In the genomic region with DNA sequence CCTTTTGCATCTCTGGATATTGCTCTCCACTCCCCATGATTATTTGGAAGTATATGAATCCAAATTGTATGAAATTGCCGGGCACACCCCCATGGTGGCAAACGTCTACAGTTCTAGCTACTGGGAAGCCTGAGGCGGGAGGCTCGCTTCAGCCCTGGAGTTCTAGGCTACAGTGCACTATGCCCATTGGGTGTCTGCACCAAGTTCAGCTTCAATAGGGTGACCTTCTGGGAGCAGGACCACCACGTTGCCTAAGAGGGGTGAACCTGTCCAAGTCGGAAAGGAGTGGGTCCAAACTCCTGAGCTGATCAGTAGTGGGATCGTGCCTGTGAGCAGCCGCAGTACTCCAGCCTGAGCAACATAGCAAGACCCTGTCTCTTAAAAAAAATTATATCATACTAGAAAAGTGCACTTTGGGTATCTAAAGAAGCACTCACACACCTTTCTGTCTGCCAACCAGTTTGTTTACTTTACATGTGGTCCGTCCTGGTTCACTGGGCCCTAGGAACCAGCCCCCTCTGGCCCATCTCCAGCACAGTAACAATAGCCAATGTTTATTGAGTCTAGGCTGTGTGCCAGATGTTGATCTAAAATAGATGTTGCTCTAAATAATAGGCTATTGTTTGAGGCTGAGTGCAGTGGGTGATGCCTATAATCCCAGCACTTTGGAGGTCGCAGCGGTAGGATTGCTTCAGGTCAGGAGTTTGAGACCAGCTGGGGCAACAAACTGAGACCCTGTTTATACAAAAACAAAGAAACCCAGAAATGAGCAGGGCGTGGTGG, we compare ENCODE assay signal across 11 cellular contexts. TPM values are rescaled to one million over a fixed set of nuclear protein-coding genes. Genes with fewer than 3 reads are reported as not detected.
A peak's percentile ranks its signal among the peaks of the same experiment; 100 is the strongest.
DNase-seq lines count a peak whose midpoint lies in the region; ATAC-seq and TF ChIP-seq lines count a peak whose summit lies in the region.
"Had no signal": no experiment of that assay in that cellular context is flagged by ENCODE, and none has a peak within 500 bp of the region (broad histone marks: within the 10 kb centered on the region; RNA-seq: fewer than 3 reads in every experiment).

No MANE protein-coding gene starts in this region.

- H3K4me3 ChIP-seq in PC-3 (ENCODE audit: low read length) (no peak overlapping the region), heart left ventricle (no peak overlapping the region), esophagus muscularis mucosa (no peak overlapping the region)
- H3K4me3 ChIP-seq: SJSA1 had no signal

- no peak overlapping the region for H3K27ac Mint-ChIP-seq in stimulated activated effector memory CD8-positive, alpha-beta T cell treated with anti-CD3 and anti-CD28 coated beads, Interleukin-12 subunit alpha, Interleukin-12 subunit beta, amount 100 ng/mL, for 72 hours
- H3K27ac Mint-ChIP-seq: naive thymus-derived CD4-positive, alpha-beta T cell had no signal

- TF ChIP-seq POLR2A in heart left ventricle (IDR thresholded peaks at IDR 0.05), result no peak
- TF ChIP-seq POLR2A in esophagus muscularis mucosa (IDR thresholded peaks at IDR 0.05; ENCODE audit: low read depth), result no peak

- no peaks in the 10 kb centered on the region for H3K36me3 Mint-ChIP-seq in stimulated activated effector memory CD8-positive, alpha-beta T cell treated with anti-CD3 and anti-CD28 coated beads, Interleukin-12 subunit alpha, Interleukin-12 subunit beta, amount 100 ng/mL, for 72 hours
- H3K36me3 Mint-ChIP-seq: naive thymus-derived CD4-positive, alpha-beta T cell had no signal

- H3K4me1 ChIP-seq in PC-3 (ENCODE audit: insufficient read depth, low read length) (peaks cover 13% of the 10 kb centered on the region), heart left ventricle (peaks cover 0 to 26% (median 3%) of the 10 kb centered on the region in 12 donors), esophagus muscularis mucosa (peaks cover 7 to 12% (median 11%) of the 10 kb centered on the region in 4 donors)

- in situ Hi-C loops in ACHN (cut with HindIII; ENCODE audit: low pct_ligation_motif_present, low pct_unique_long_range_greater_than_20kb, low sequenced_read_pairs), result no loop called here

- ATAC-seq in PC-3 (peak; percentile 88), heart left ventricle (peak; percentile 50 to 77 (median 59)), HG03280 (IDR thresholded peaks at IDR 0.05; ENCODE audit: unreplicated experiment) (no peak)
- ATAC-seq in stimulated activated effector memory CD8-positive, alpha-beta T cell treated with anti-CD3 and anti-CD28 coated beads, Interleukin-12 subunit alpha, Interleukin-12 subunit beta, amount 100 ng/mL, for 72 hours, result no peak
- ATAC-seq: activated T-cell treated with anti-CD3 and anti-CD28 coated beads, Interleukin-2, amount 50 U/mL, for 4 hours; naive thymus-derived CD4-positive, alpha-beta T cell had no signal

- no peaks in the 10 kb centered on the region for H3F3A ChIP-seq in PC-3 (ENCODE audit: low read length, unreplicated experiment)

- H3K4me3 Mint-ChIP-seq in stimulated activated effector memory CD8-positive, alpha-beta T cell treated with anti-CD3 and anti-CD28 coated beads, Interleukin-12 subunit alpha, Interleukin-12 subunit beta, amount 100 ng/mL, for 72 hours, result no peak overlapping the region
- H3K4me3 Mint-ChIP-seq: activated T-cell treated with anti-CD3 and anti-CD28 coated beads, Interleukin-2, amount 50 U/mL, for 4 hours; naive thymus-derived CD4-positive, alpha-beta T cell had no signal

- peaks cover 9% of the 10 kb centered on the region; the same call in 1 of the 2 replicates for H3K27me3 ChIP-seq in PC-3 (ENCODE audit: low read length)
- H3K27me3 ChIP-seq in heart left ventricle, result no peaks in the 10 kb centered on the region
- no peaks in the 10 kb centered on the region for H3K27me3 ChIP-seq in esophagus muscularis mucosa

- TF ChIP-seq CTCF in PC-3 (conservative IDR thresholded peaks at IDR 0.05; ENCODE audit: low read depth, low read length), result no peak
- no peak for TF ChIP-seq CTCF in heart left ventricle (IDR thresholded peaks at IDR 0.05)
- no peak for TF ChIP-seq CTCF in esophagus muscularis mucosa (IDR thresholded peaks at IDR 0.05)

- H3K9me2 ChIP-seq in PC-3 (replicated peaks; ENCODE audit: low read length), result no peaks in the 10 kb centered on the region

- BruUV-seq in PC-3 (replicated peaks; lab: Mats Ljungman, UMichigan), result no TSS peak

- H3K4me2 ChIP-seq in PC-3 (ENCODE audit: low read length), result peak overlapping the region; percentile 31

- no peaks in the 10 kb centered on the region for H3K79me2 ChIP-seq in PC-3 (ENCODE audit: low read length)

- H3K9me3 Mint-ChIP-seq in stimulated activated effector memory CD8-positive, alpha-beta T cell treated with anti-CD3 and anti-CD28 coated beads, Interleukin-12 subunit alpha, Interleukin-12 subunit beta, amount 100 ng/mL, for 72 hours, result no peaks in the 10 kb centered on the region
- H3K9me3 Mint-ChIP-seq: activated T-cell treated with anti-CD3 and anti-CD28 coated beads, Interleukin-2, amount 50 U/mL, for 4 hours had no signal

- 68 to 73% (median 69%) methylated on average over 12 of the region's 12 CpGs for WGBS in heart left ventricle, 4 donors
- 79% methylated on average over 12 of the region's 12 CpGs for WGBS in esophagus muscularis mucosa

- H3K36me3 ChIP-seq in PC-3 (ENCODE audit: low read depth, low read length) (no peaks in the 10 kb centered on the region), heart left ventricle (no peaks in the 10 kb centered on the region), esophagus muscularis mucosa (no peaks in the 10 kb centered on the region)
- H3K36me3 ChIP-seq: SJSA1 had no signal

- POLR2A ChIA-PET in PC-3 (lab: Charles Lee; ENCODE audit: unreplicated experiment), result no interaction called here

- H4K20me1 ChIP-seq in PC-3 (ENCODE audit: low read length), result no peaks in the 10 kb centered on the region

- CTCF ChIA-PET in PC-3 (lab: Charles Lee), result no interaction called here

- no peak for TF ChIP-seq EP300 in esophagus muscularis mucosa (IDR thresholded peaks at IDR 0.05)

- no peaks in the 10 kb centered on the region for H3K9me3 ChIP-seq in PC-3 (ENCODE audit: low read length)
- no peaks in the 10 kb centered on the region for H3K9me3 ChIP-seq in heart left ventricle
- H3K9me3 ChIP-seq in esophagus muscularis mucosa, result no peaks in the 10 kb centered on the region
- H3K9me3 ChIP-seq: SJSA1 had no signal

- peak; percentile 91 for DNase-seq in NCI-H1105 (lab: John Stamatoyannopoulos, UW)
- peak; percentile 97 for DNase-seq in PC-3
- peak in 4 of 5 donors; percentile 52 to 74 (median 60) for DNase-seq in heart left ventricle
- peak in 34 of 49 donors; percentile 12 to 77 (median 44) for DNase-seq in substantia nigra (lab: John Stamatoyannopoulos, UW)
- no peak for DNase-seq in stimulated activated effector memory CD8-positive, alpha-beta T cell treated with anti-CD3 and anti-CD28 coated beads, Interleukin-12 subunit alpha, Interleukin-12 subunit beta, amount 100 ng/mL, for 72 hours (ENCODE audit: low spot score in 2 of 2)
- DNase-seq in ACHN, result no peak
- DNase-seq in esophagus muscularis mucosa (ENCODE audit: extremely low spot score), result no peak
- DNase-seq: activated T-cell treated with anti-CD3 and anti-CD28 coated beads, Interleukin-2, amount 50 U/mL, for 4 hours; naive thymus-derived CD4-positive, alpha-beta T cell had no signal

- H3K9ac ChIP-seq in PC-3 (ENCODE audit: low read length), result no peak overlapping the region

- H3K27ac ChIP-seq in PC-3 (ENCODE audit: low read length) (no peak overlapping the region), heart left ventricle (peak overlapping the region in 6 of 12 donors; percentile 41 to 65 (median 50)), substantia nigra (ENCODE audit: low read depth, low read length, poor library complexity, severe bottlenecking) (peak overlapping the region; percentile 80), esophagus muscularis mucosa (replicated peaks in 1 of 4) (no peak overlapping the region)
- H3K27ac ChIP-seq: SJSA1 had no signal

- H2AFZ ChIP-seq in PC-3 (ENCODE audit: low read length), result no peak overlapping the region

- H3K4me1 Mint-ChIP-seq in stimulated activated effector memory CD8-positive, alpha-beta T cell treated with anti-CD3 and anti-CD28 coated beads, Interleukin-12 subunit alpha, Interleukin-12 subunit beta, amount 100 ng/mL, for 72 hours, result no peaks in the 10 kb centered on the region

- intact Hi-C loops in PC-3 (cut with micrococcal nuclease), result no loop called here
- intact Hi-C loops in heart left ventricle (cut with DNase I), result no loop called here
- intact Hi-C loops in esophagus muscularis mucosa (cut with DNase I), result no loop called here

RNA-seq across cellular contexts. Expression of a gene that starts 16.4 kb away (rescaled TPM):
- 74.9 and 83.9 TPM in 2 replicates for total RNA-seq in PC-3 (2014; rRNA removed)
- 10 to 100 TPM; 36.4 to 52.5 (median 40.1) TPM for total RNA-seq in heart left ventricle
- polyA plus RNA-seq in heart left ventricle, result 10 to 100 TPM; 39.4 to 62.5 TPM
- 10 to 100 TPM; 66.4 to 77.1 (median 68.3) TPM for total RNA-seq in esophagus muscularis mucosa

RNA-seq across cellular contexts. Expression of a gene that starts 24.9 kb away (rescaled TPM):
- 96.2 and 172 TPM in 2 replicates for total RNA-seq in PC-3 (2014; rRNA removed)
- 100 to 1,000 TPM in 2 of 9 donors, 10 to 100 TPM in 7; 31.7 to 131 (median 44.6) TPM for total RNA-seq in heart left ventricle
- 100 to 1,000 TPM in 1 of 2 donors, 10 to 100 TPM in 1; 90.5 to 120 TPM for polyA plus RNA-seq in heart left ventricle
- total RNA-seq in esophagus muscularis mucosa, result 100 to 1,000 TPM in 1 of 4 donors, 10 to 100 TPM in 3; 72.1 to 137 (median 80.9) TPM

RNA-seq across cellular contexts. Expression of a gene that starts 32.9 kb away (rescaled TPM):
- total RNA-seq in PC-3 (2014; rRNA removed), result 70.3 and 84.2 TPM in 2 replicates
- 10 to 100 TPM; 31.2 to 86.4 (median 42.3) TPM for total RNA-seq in heart left ventricle
- polyA plus RNA-seq in heart left ventricle, result 10 to 100 TPM; 22.2 to 49.5 TPM
- 10 to 100 TPM; 51.5 to 84.6 (median 82.1) TPM for total RNA-seq in esophagus muscularis mucosa

RNA-seq across cellular contexts. Expression of a gene that starts 57.7 kb away (rescaled TPM):
- total RNA-seq in PC-3 (2014; rRNA removed), result 113 and 161 TPM in 2 replicates
- total RNA-seq in heart left ventricle, result 10 to 100 TPM; 17.0 to 63.3 (median 21.6) TPM
- 10 to 100 TPM; 26.5 to 35.5 TPM for polyA plus RNA-seq in heart left ventricle
- 10 to 100 TPM; 40.7 to 56.3 (median 45.8) TPM for total RNA-seq in esophagus muscularis mucosa

Comparison
In these comparisons a context has a peak if more than half of its experiments do, and no peak if none do; other contexts are left out.
1. DNase-seq: peak in NCI-H1105 (single experiment), PC-3 (single experiment), heart left ventricle (4 of 5) and substantia nigra (34 of 49); none in stimulated activated effector memory CD8-positive, alpha-beta T cell treated with anti-CD3 and anti-CD28 coated beads, Interleukin-12 subunit alpha, Interleukin-12 subunit beta, amount 100 ng/mL, for 72 hours (0 of 2), ACHN (single experiment) and esophagus muscularis mucosa (single experiment).
2. ATAC-seq: peak in PC-3 (single experiment) and heart left ventricle (4 of 4); none in stimulated activated effector memory CD8-positive, alpha-beta T cell treated with anti-CD3 and anti-CD28 coated beads, Interleukin-12 subunit alpha, Interleukin-12 subunit beta, amount 100 ng/mL, for 72 hours (single experiment) and HG03280 (single experiment).